In genomic region chr2:153196378-153197058, GRCh38 we compare ENCODE assay signal across 1 cellular context.
TF ChIP-seq lines count a peak whose summit lies in the region.

No MANE protein-coding gene starts in this region.

TF ChIP-seq in HepG2, 621 proteins besides CTCF, POLR2A, EP300 and RAD21 (continued from another document):
- TF ChIP-seq, protein P1, sequence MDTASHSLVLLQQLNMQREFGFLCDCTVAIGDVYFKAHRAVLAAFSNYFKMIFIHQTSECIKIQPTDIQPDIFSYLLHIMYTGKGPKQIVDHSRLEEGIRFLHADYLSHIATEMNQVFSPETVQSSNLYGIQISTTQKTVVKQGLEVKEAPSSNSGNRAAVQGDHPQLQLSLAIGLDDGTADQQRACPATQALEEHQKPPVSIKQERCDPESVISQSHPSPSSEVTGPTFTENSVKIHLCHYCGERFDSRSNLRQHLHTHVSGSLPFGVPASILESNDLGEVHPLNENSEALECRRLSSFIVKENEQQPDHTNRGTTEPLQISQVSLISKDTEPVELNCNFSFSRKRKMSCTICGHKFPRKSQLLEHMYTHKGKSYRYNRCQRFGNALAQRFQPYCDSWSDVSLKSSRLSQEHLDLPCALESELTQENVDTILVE (CRISPR knock-in tag; IDR thresholded peaks at IDR 0.05), result no peak
- TF ChIP-seq GABPA (IDR thresholded peaks at IDR 0.05; ENCODE audit: low read depth, low read length) (no peak), GABPA (CRISPR knock-in tag; IDR thresholded peaks at IDR 0.05; ENCODE audit: low read depth) (no peak), ZNF33A (CRISPR knock-in tag; IDR thresholded peaks at IDR 0.05; ENCODE audit: borderline replicate concordance) (no peak)
